In the genomic region with DNA sequence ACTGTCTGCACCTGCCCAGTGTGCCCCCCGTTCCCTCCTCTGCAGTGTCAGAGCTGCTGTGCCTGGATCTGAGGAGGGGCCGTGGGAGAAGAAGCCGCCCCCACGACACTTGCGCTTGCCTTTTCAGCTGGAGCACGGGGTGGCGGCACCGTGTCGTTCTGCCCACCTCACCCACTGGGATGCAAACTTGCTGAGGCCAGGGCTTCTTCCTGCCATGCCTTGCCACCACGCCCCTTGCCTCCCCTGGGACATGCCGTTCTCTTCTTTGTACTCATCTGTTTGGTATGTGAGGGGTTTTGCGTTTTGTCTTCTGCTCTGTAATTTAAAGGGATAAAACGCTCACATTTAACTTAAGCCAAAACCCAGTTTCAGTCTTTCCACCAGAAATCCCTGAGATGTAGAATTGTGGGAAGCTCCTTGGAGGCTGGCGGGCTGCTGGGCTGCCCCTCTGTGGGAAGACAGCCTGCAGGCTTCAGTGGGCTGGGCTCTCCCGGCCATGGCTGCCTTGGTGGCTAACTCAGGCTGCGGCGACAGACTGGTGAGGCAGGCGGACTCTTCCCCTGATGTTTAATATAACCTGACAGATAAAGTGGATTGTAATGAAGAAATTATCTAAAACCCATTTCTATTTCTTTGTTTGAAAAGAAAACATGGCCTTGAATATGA, we compare ENCODE assay signal across 12 cellular contexts.
DNase-seq lines count a peak whose midpoint lies in the region; ATAC-seq and TF ChIP-seq lines count a peak whose summit lies in the region.
"Had no signal": no experiment of that assay in that cellular context is flagged by ENCODE, and none has a peak within 500 bp of the region (broad histone marks: within the 10 kb centered on the region; RNA-seq: fewer than 3 reads in every experiment).

No MANE protein-coding gene starts in this region.

- CTCF ChIA-PET in RWPE1 (lab: Yijun Ruan, JAX): interaction anchor here (0.5 kb wide), 1 partner anchor 717 kb away, joined by 5 read pairs; no protein-coding TSS in a partner anchor

- TF ChIP-seq CTCF in RWPE1 (conservative IDR thresholded peaks at IDR 0.05; ENCODE audit: low read depth) (no peak), fibroblast of pulmonary artery (IDR thresholded peaks at IDR 0.05; ENCODE audit: low read length, missing control alignments) (no peak)

- ATAC-seq in HG03135 (IDR thresholded peaks at IDR 0.05; ENCODE audit: unreplicated experiment): no peak
- ATAC-seq: activated CD8-positive, alpha-beta memory T cell treated with anti-CD3 and anti-CD28 coated beads, Interleukin-2, amount 10 ng/mL, durations not matched to agents 7 days and 5 days; GM12878 had no signal

- peak overlapping the region; percentile 93 for H3K27ac ChIP-seq in RWPE1
- H3K27ac ChIP-seq: parathyroid adenoma had no signal

- H3K4me3 ChIP-seq in fibroblast of pulmonary artery (replicated peaks; ENCODE audit: low read depth, low read length) (no peak overlapping the region), skeletal muscle cell (ENCODE audit: low read depth, low read length) (no peak overlapping the region)
- H3K4me3 ChIP-seq: GM12878 had no signal

- POLR2A ChIA-PET in RWPE1 (lab: Yijun Ruan, JAX; ENCODE audit: low non-redundant PET): no interaction called here

- peak; percentile 91 for DNase-seq in GM03348 (ENCODE audit: low spot score)
- peak; percentile 67 for DNase-seq in RWPE1 (ENCODE audit: low spot score)
- DNase-seq in fibroblast of pulmonary artery (ENCODE audit: low read depth): peak; percentile 77
- peak; percentile 64 for DNase-seq in skeletal muscle cell (ENCODE audit: low read depth)
- no peak for DNase-seq in activated CD4-positive, alpha-beta T cell treated with anti-CD3 and anti-CD28 coated beads for 4 hours
- DNase-seq in stimulated activated CD4-positive, alpha-beta T cell treated with anti-CD3 and anti-CD28 coated beads, Interleukin-15, amount 100 ng/mL, for 24 hours: no peak
- DNase-seq: activated CD8-positive, alpha-beta memory T cell treated with anti-CD3 and anti-CD28 coated beads, Interleukin-2, amount 10 ng/mL, durations not matched to agents 7 days and 5 days; cortex of kidney; NCI-H187 treated with DMSO at 0.1 percent for 48 hours had no signal

Comparison
In these comparisons a context has a peak if more than half of its experiments do, and no peak if none do; other contexts are left out.
1. DNase-seq: peak in GM03348 (single experiment), RWPE1 (single experiment), fibroblast of pulmonary artery (single experiment) and skeletal muscle cell (single experiment); none in activated CD4-positive, alpha-beta T cell treated with anti-CD3 and anti-CD28 coated beads for 4 hours (0 of 2) and stimulated activated CD4-positive, alpha-beta T cell treated with anti-CD3 and anti-CD28 coated beads, Interleukin-15, amount 100 ng/mL, for 24 hours (single experiment).